8 cellular contexts compared by ENCODE assay signal in the genomic region with DNA sequence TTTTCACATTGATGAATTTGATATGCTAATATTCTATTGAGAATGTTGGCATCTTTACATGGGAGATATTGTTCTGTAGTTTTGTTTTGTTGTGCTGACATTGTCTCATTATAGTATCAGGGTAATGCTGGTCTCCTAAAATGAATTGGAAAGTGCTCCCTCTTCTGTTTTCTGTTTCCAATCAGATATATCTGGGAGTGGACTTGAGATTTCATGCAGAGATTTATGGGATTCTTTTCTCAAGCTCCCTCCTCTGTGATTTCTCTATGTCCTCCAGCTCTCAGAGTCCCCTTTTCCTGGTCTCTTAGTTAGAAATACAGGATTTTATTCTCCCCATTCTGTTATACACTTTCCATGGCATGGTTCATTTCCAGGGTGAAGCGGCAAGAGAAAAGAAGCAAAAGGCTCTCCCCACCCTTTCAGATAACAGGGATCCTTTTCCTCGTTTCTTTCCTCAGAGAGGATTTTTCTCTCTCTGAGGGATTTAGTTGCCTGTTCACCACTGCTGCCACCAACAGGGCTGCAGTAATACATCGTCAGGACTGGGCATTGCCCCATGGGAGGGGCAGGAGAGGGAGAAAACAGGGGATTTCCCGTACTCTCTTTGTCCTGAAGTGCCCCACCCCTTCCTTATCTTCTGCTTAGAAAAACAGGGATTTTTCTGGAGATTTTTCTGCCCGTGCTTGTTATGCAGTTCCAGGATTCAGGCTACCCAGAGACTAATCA. TPM values are rescaled to one million over a fixed set of nuclear protein-coding genes. Genes with fewer than 3 reads are reported as not detected.
A peak's percentile ranks its signal among the peaks of the same experiment; 100 is the strongest.
DNase-seq lines count a peak whose midpoint lies in the region; ATAC-seq and TF ChIP-seq lines count a peak whose summit lies in the region.

No MANE protein-coding gene starts in this region.

- DNase-seq in HEK293T (ENCODE audit: extremely low spot score) (peak; percentile 34), amniotic stem cell (lab: John Stamatoyannopoulos, UW) (peak; percentile 55), hypothalamus (lab: John Stamatoyannopoulos, UW) (peak in 32 of 51 donors; percentile 1 to 67 (median 30)), sigmoid colon (no peak), GM19238 (ENCODE audit: insufficient read length, low spot score) (no peak), NCI-H2227 treated with DMSO at 0.1 percent for 48 hours (lab: John Stamatoyannopoulos, UW) (no peak)
- no peak for DNase-seq in activated CD8-positive, alpha-beta memory T cell treated with anti-CD3 and anti-CD28 coated beads, Interleukin-2, amount 50 U/mL, for 48 hours

- WGBS in sigmoid colon, 2 donors, result 2 to 16% methylated on average over 5 of the region's 5 CpGs

- CTCF ChIA-PET in HEK293T (lab: Yijun Ruan, JAX), result no interaction called here

- TF ChIP-seq CTCF in sigmoid colon (IDR thresholded peaks at IDR 0.05), result peak in 3 of 4 experiments; percentile 20 to 36 (median 28)

- H3K27ac ChIP-seq in sigmoid colon, result peak overlapping the region in 1 of 4 donors; percentile 65

- no peaks in the 10 kb centered on the region for H3K27me3 ChIP-seq in sigmoid colon

- intact Hi-C loops in sigmoid colon (cut with DNase I), result no loop called here

- no peaks in the 10 kb centered on the region for H3K36me3 ChIP-seq in sigmoid colon

- TF ChIP-seq EP300 in sigmoid colon (IDR thresholded peaks at IDR 0.05), result no peak

- ATAC-seq in HG02763 (IDR thresholded peaks at IDR 0.05; ENCODE audit: unreplicated experiment), result no peak

- peaks cover 0 to 27% (median 13%) of the 10 kb centered on the region in 4 donors for H3K4me1 ChIP-seq in sigmoid colon

- H3K9me3 ChIP-seq in sigmoid colon, result no peaks in the 10 kb centered on the region

- POLR2A ChIA-PET in HEK293T (lab: Yijun Ruan, JAX), result no interaction called here

- H3K4me3 ChIP-seq in sigmoid colon, result peak overlapping the region in 1 of 4 donors; percentile 6

- TF ChIP-seq POLR2A in sigmoid colon (IDR thresholded peaks at IDR 0.05), result no peak

TF ChIP-seq in HEK293T, 16 proteins besides CTCF, POLR2A, EP300 and RAD21:
- TF ChIP-seq CTBP1 (IDR thresholded peaks at IDR 0.05; ENCODE audit: borderline replicate concordance), result no peak
- no peak for TF ChIP-seq NFRKB (IDR thresholded peaks at IDR 0.05)
- TF ChIP-seq SUZ12 (IDR thresholded peaks at IDR 0.05), result no peak
- no peak for TF ChIP-seq HDGF (IDR thresholded peaks at IDR 0.05; ENCODE audit: borderline replicate concordance)
- TF ChIP-seq FOXK2 (IDR thresholded peaks at IDR 0.05), result no peak
- no peak for TF ChIP-seq FOXM1 (IDR thresholded peaks at IDR 0.05; ENCODE audit: borderline replicate concordance)
- TF ChIP-seq BHLHE40 (IDR thresholded peaks at IDR 0.05; ENCODE audit: borderline replicate concordance), result no peak
- no peak for TF ChIP-seq TARDBP (IDR thresholded peaks at IDR 0.05)
- TF ChIP-seq SP1 (IDR thresholded peaks at IDR 0.05), result no peak
- no peak for TF ChIP-seq ZNF384 (IDR thresholded peaks at IDR 0.05)
- TF ChIP-seq LEF1 (IDR thresholded peaks at IDR 0.05; ENCODE audit: borderline replicate concordance), result no peak
- no peak for TF ChIP-seq ELF4 (IDR thresholded peaks at IDR 0.05)
- no peak for TF ChIP-seq ARNT (IDR thresholded peaks at IDR 0.05)
- TF ChIP-seq, protein P1, sequence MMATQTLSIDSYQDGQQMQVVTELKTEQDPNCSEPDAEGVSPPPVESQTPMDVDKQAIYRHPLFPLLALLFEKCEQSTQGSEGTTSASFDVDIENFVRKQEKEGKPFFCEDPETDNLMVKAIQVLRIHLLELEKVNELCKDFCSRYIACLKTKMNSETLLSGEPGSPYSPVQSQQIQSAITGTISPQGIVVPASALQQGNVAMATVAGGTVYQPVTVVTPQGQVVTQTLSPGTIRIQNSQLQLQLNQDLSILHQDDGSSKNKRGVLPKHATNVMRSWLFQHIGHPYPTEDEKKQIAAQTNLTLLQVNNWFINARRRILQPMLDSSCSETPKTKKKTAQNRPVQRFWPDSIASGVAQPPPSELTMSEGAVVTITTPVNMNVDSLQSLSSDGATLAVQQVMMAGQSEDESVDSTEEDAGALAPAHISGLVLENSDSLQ (IDR thresholded peaks at IDR 0.05), result no peak
- TF ChIP-seq FOXA1 (IDR thresholded peaks at IDR 0.05), result no peak
- no peak for TF ChIP-seq L3MBTL2 (conservative IDR thresholded peaks at IDR 0.05)

RNA-seq across cellular contexts. Expression of a gene that starts 59.3 kb away (rescaled TPM):
- under 1 TPM in 2 of 4 donors, not detected in 2; 0.27 to 0.36 TPM for total RNA-seq in sigmoid colon
- polyA plus RNA-seq in sigmoid colon, result 1 to 10 TPM in 1 of 3 donors, under 1 TPM in 1, not detected in 1; 0.83 to 2.1 TPM

Comparison
In these comparisons a context has a peak if more than half of its experiments do, and no peak if none do; other contexts are left out.
1. DNase-seq: peak in HEK293T (single experiment), amniotic stem cell (single experiment) and hypothalamus (32 of 51); none in sigmoid colon (single experiment), activated CD8-positive, alpha-beta memory T cell treated with anti-CD3 and anti-CD28 coated beads, Interleukin-2, amount 50 U/mL, for 48 hours (single experiment), GM19238 (single experiment) and NCI-H2227 treated with DMSO at 0.1 percent for 48 hours (single experiment).